Comparison of ENCODE assay signal across 2 cellular contexts in the genomic region with DNA sequence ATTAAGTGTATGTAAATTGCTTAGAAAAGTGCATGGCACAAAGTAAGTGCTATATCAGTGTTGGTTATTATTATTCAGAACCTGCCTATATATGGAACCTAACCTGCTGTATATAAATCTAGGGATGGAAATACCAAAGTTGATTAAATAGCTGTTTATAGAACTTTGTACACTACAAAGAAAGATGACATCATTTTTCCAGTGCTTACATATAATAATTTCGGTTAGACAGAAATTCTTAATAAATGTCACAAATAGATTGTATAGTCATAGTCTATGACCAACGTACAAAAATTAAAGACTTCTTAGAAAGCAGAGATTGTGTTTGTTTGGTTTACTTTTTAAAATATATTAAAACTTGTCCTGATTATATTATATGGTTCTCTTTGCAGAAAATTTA.
TF ChIP-seq lines count a peak whose summit lies in the region.

No MANE protein-coding gene starts in this region.

TF ChIP-seq in HepG2, 621 proteins besides CTCF, POLR2A, EP300 and RAD21:
- no peak for TF ChIP-seq ZNF12 (CRISPR knock-in tag; IDR thresholded peaks at IDR 0.05)
- TF ChIP-seq ATF7 (IDR thresholded peaks at IDR 0.05): peak; percentile 73
- TF ChIP-seq ATF7 (CRISPR knock-in tag; IDR thresholded peaks at IDR 0.05): no peak

TF ChIP-seq in K562, 482 proteins besides CTCF, POLR2A, EP300 and RAD21:
- no peak for TF ChIP-seq SIRT6 (IDR thresholded peaks at IDR 0.05; ENCODE audit: low read depth, low read length)
- TF ChIP-seq, protein P1, sequence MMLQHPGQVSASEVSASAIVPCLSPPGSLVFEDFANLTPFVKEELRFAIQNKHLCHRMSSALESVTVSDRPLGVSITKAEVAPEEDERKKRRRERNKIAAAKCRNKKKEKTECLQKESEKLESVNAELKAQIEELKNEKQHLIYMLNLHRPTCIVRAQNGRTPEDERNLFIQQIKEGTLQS (IDR thresholded peaks at IDR 0.05): peak; percentile 60
- TF ChIP-seq, protein P1 (CRISPR knock-in tag; conservative IDR thresholded peaks at IDR 0.05): no peak
TF ChIP-seq in K562: peak in this region for 1.
